Comparison of ENCODE assay signal across 10 cellular contexts in genomic region chr3:69236808-69237707, GRCh38.
A peak's percentile ranks its signal among the peaks of the same experiment; 100 is the strongest.
DNase-seq lines count a peak whose midpoint lies in the region; ATAC-seq and TF ChIP-seq lines count a peak whose summit lies in the region.
"Had no signal": no experiment of that assay in that cellular context is flagged by ENCODE, and none has a peak within 500 bp of the region (broad histone marks: within the 10 kb centered on the region; RNA-seq: fewer than 3 reads in every experiment).

No MANE protein-coding gene starts in this region.

- H3K27me3 ChIP-seq in ascending aorta = no peaks in the 10 kb centered on the region

- H3K27me3 Mint-ChIP-seq in activated CD4-positive, alpha-beta T cell treated with anti-CD3 and anti-CD28 coated beads, Interleukin-2, amount 10 ng/mL, durations not matched to agents 24 days and 14 days = no peaks in the 10 kb centered on the region

- peak overlapping the region; percentile 6 to 16 for H3K4me3 ChIP-seq in ascending aorta

- TF ChIP-seq CTCF in ascending aorta (IDR thresholded peaks at IDR 0.05) (no peak), RWPE1 (conservative IDR thresholded peaks at IDR 0.05; ENCODE audit: low read depth) (no peak)

- POLR2A ChIA-PET in RWPE1 (lab: Yijun Ruan, JAX; ENCODE audit: low non-redundant PET) = no interaction called here

- H3K9me3 Mint-ChIP-seq in activated CD4-positive, alpha-beta T cell treated with anti-CD3 and anti-CD28 coated beads, Interleukin-2, amount 10 ng/mL, durations not matched to agents 24 days and 14 days = no peaks in the 10 kb centered on the region
- no peaks in the 10 kb centered on the region for H3K9me3 Mint-ChIP-seq in stimulated activated effector memory CD8-positive, alpha-beta T cell treated with anti-CD3 and anti-CD28 coated beads, Interleukin-12 subunit alpha, Interleukin-12 subunit beta, amount 100 ng/mL, for 72 hours

- CTCF ChIA-PET in RWPE1 (lab: Yijun Ruan, JAX) = no interaction called here

- intact Hi-C loops in activated CD4-positive, alpha-beta T cell treated with anti-CD3 and anti-CD28 coated beads, Interleukin-2, amount 10 ng/mL, durations not matched to agents 24 days and 14 days (cut with micrococcal nuclease) = loop anchor here (2.0 kb wide), 1 partner anchor 38 kb away; no protein-coding TSS in a partner anchor
- intact Hi-C loops in ascending aorta (cut with DNase I) = no loop called here

- no peaks in the 10 kb centered on the region for H3K4me1 ChIP-seq in ascending aorta

- ATAC-seq in stimulated activated effector memory CD8-positive, alpha-beta T cell treated with anti-CD3 and anti-CD28 coated beads, Interleukin-12 subunit alpha, Interleukin-12 subunit beta, amount 100 ng/mL, for 72 hours = no peak

- peak overlapping the region; percentile 59 for H3K4me3 Mint-ChIP-seq in activated CD4-positive, alpha-beta T cell treated with anti-CD3 and anti-CD28 coated beads, Interleukin-2, amount 10 ng/mL, durations not matched to agents 24 days and 14 days
- H3K4me3 Mint-ChIP-seq in stimulated activated effector memory CD8-positive, alpha-beta T cell treated with anti-CD3 and anti-CD28 coated beads, Interleukin-12 subunit alpha, Interleukin-12 subunit beta, amount 100 ng/mL, for 72 hours = peak overlapping the region; percentile 52

- H3K27ac ChIP-seq in ascending aorta (no peak overlapping the region), RWPE1 (no peak overlapping the region)

- no peaks in the 10 kb centered on the region for H3K9me3 ChIP-seq in ascending aorta

- peaks cover 3% of the 10 kb centered on the region for H3K36me3 Mint-ChIP-seq in activated CD4-positive, alpha-beta T cell treated with anti-CD3 and anti-CD28 coated beads, Interleukin-2, amount 10 ng/mL, durations not matched to agents 24 days and 14 days (ENCODE audit: low read depth)
- H3K36me3 Mint-ChIP-seq in stimulated activated effector memory CD8-positive, alpha-beta T cell treated with anti-CD3 and anti-CD28 coated beads, Interleukin-12 subunit alpha, Interleukin-12 subunit beta, amount 100 ng/mL, for 72 hours = no peaks in the 10 kb centered on the region

- H3K36me3 ChIP-seq in ascending aorta = no peaks in the 10 kb centered on the region

- peak overlapping the region; percentile 23 for H3K27ac Mint-ChIP-seq in activated CD4-positive, alpha-beta T cell treated with anti-CD3 and anti-CD28 coated beads, Interleukin-2, amount 10 ng/mL, durations not matched to agents 24 days and 14 days
- H3K27ac Mint-ChIP-seq in stimulated activated effector memory CD8-positive, alpha-beta T cell treated with anti-CD3 and anti-CD28 coated beads, Interleukin-12 subunit alpha, Interleukin-12 subunit beta, amount 100 ng/mL, for 72 hours = peak overlapping the region; percentile 46

- H3K4me1 Mint-ChIP-seq in activated CD4-positive, alpha-beta T cell treated with anti-CD3 and anti-CD28 coated beads, Interleukin-2, amount 10 ng/mL, durations not matched to agents 24 days and 14 days = peaks cover 14% of the 10 kb centered on the region
- H3K4me1 Mint-ChIP-seq in stimulated activated effector memory CD8-positive, alpha-beta T cell treated with anti-CD3 and anti-CD28 coated beads, Interleukin-12 subunit alpha, Interleukin-12 subunit beta, amount 100 ng/mL, for 72 hours = peaks cover 23% of the 10 kb centered on the region

- DNase-seq in activated CD4-positive, alpha-beta T cell treated with anti-CD3 and anti-CD28 coated beads, Interleukin-2, amount 10 ng/mL, durations not matched to agents 24 days and 14 days = no peak
- no peak for DNase-seq in activated CD4-positive, alpha-beta T cell treated with anti-CD3 and anti-CD28 coated beads, Interleukin-2, amount 50 U/mL, for 4 hours
- DNase-seq in ascending aorta (ENCODE audit: low spot score in 2 of 2) = no peak
- DNase-seq in iPS-NIHi7 (ENCODE audit: extremely low spot score) = peak; percentile 42
- DNase-seq in stimulated activated effector memory CD8-positive, alpha-beta T cell treated with anti-CD3 and anti-CD28 coated beads, Interleukin-12 subunit alpha, Interleukin-12 subunit beta, amount 100 ng/mL, for 72 hours (ENCODE audit: low spot score in 2 of 2) = no peak
- DNase-seq in islet precursor cell = no peak
- no peak for DNase-seq in H4 (ENCODE audit: low spot score)
- DNase-seq in RWPE1 (ENCODE audit: low spot score) = no peak
- DNase-seq: NCI-H1048, T1000 had no signal
